ENCODE assay signal across 1 cellular context in the genomic region with DNA sequence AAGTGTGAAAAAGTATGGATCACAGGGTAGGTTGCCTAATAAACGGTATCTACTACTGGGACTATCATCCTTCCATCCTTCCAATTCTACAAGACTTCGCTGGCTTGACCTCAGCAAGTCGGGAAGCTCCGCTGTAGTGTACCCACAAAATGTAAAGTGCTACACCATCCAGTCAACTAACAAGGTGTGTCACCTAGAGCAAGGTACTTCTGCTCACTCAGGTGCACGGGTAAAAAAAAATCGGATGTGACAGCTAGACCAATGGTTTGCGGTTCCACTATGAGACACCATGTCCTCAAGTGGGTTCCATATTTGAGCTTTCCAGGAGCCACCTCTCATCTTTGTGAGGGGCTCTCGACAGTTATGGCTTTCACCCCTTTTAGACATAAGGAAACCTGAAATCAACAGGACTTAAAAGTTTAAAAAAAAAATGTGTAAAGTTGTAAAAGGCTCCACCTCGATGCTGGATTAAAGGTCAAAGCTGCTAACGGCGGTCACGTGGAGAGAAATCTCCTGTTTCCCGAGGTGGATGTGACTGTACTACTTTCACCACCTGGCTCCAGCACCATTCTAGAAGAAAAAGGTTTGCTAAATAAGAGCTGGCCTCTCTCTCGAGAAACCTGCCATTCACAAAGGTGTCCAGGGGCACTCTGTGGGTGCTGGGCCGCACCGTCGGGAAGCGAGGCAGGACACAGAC.
TF ChIP-seq lines count a peak whose summit lies in the region.

No MANE protein-coding gene starts in this region.

TF ChIP-seq in endothelial cell of umbilical vein, 7 proteins besides CTCF, POLR2A, EP300 and RAD21:
- no peak for TF ChIP-seq GATA2 (IDR thresholded peaks at IDR 0.05; ENCODE audit: insufficient read depth, insufficient read length, low read depth, low read length)
- no peak for TF ChIP-seq EZH2 (IDR thresholded peaks at IDR 0.05; ENCODE audit: borderline replicate concordance, low read depth, low read length, severe bottlenecking)
- no peak for TF ChIP-seq MYC (IDR thresholded peaks at IDR 0.05; ENCODE audit: low read depth, low read length)
- no peak for TF ChIP-seq POLR2AphosphoS5 (IDR thresholded peaks at IDR 0.05; ENCODE audit: insufficient read depth, low read depth, low read length)
- TF ChIP-seq, protein P1, sequence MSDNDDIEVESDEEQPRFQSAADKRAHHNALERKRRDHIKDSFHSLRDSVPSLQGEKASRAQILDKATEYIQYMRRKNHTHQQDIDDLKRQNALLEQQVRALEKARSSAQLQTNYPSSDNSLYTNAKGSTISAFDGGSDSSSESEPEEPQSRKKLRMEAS (IDR thresholded peaks at IDR 0.05; ENCODE audit: insufficient read depth, insufficient read length), result no peak
- TF ChIP-seq FOS (IDR thresholded peaks at IDR 0.05; ENCODE audit: borderline replicate concordance, insufficient read depth, low read length), result no peak
- TF ChIP-seq JUN (IDR thresholded peaks at IDR 0.05; ENCODE audit: borderline replicate concordance, insufficient read depth, insufficient read length, low read depth), result no peak
TF ChIP-seq in endothelial cell of umbilical vein: peak in this region for 0.
